9 cellular contexts compared by ENCODE assay signal in the genomic region with DNA sequence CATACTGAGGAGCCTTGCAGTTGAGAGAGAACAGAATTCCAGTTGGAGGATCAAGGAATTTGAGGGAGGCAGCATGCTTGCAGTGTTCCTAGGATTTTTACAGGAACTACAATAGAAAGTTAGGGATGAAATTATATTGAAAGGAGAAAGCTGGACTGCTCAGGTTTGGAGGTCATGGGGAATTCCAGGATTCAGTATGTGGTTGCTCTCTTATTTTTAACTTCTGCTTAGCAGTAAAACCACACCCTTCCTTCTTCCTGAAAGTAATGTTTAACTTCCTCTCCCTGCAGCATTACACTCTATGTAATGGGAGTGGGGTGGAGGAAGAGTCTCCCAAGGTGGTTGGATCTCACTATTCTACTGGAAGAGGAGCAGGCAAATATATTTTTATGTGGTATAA. TPM values are rescaled to one million over a fixed set of nuclear protein-coding genes. Genes with fewer than 3 reads are reported as not detected.
DNase-seq lines count a peak whose midpoint lies in the region; ATAC-seq and TF ChIP-seq lines count a peak whose summit lies in the region.
"Had no signal": no experiment of that assay in that cellular context is flagged by ENCODE, and none has a peak within 500 bp of the region (broad histone marks: within the 10 kb centered on the region; RNA-seq: fewer than 3 reads in every experiment).

No MANE protein-coding gene starts in this region.

- no peak overlapping the region; the same call in 1 of the 2 replicates for H3K4me3 Mint-ChIP-seq in HFFc6
- peak overlapping the region; percentile 58 for H3K4me3 Mint-ChIP-seq in T-helper 1 cell treated with Interleukin-12 subunit alpha and Interleukin-12 subunit beta and Interleukin-4 antibody, amounts not matched to agents 30 μg/mL and 1 μg/mL, for 36 hours
- H3K4me3 Mint-ChIP-seq in stimulated activated naive CD8-positive, alpha-beta T cell treated with anti-CD3 and anti-CD28 coated beads, Interleukin-15, amount 100 ng/mL, for 72 hours: peak overlapping the region; percentile 63 to 77

- peak; percentile 56 to 86 (median 79) for ATAC-seq in heart right ventricle
- no peak for ATAC-seq in stimulated activated naive CD8-positive, alpha-beta T cell treated with anti-CD3 and anti-CD28 coated beads, Interleukin-15, amount 100 ng/mL, for 72 hours
- ATAC-seq in GM21381 (IDR thresholded peaks at IDR 0.05; ENCODE audit: unreplicated experiment): no peak

- no peaks in the 10 kb centered on the region for H3K27me3 ChIP-seq in heart right ventricle

- TF ChIP-seq CTCF in HFFc6 (IDR thresholded peaks at IDR 0.05): no peak
- no peak for TF ChIP-seq CTCF in heart right ventricle (IDR thresholded peaks at IDR 0.05)

- H3K9me3 Mint-ChIP-seq in HFFc6: no peaks in the 10 kb centered on the region
- H3K9me3 Mint-ChIP-seq in T-helper 1 cell treated with Interleukin-12 subunit alpha and Interleukin-12 subunit beta and Interleukin-4 antibody, amounts not matched to agents 30 μg/mL and 1 μg/mL, for 36 hours: no peaks in the 10 kb centered on the region
- H3K9me3 Mint-ChIP-seq in stimulated activated naive CD8-positive, alpha-beta T cell treated with anti-CD3 and anti-CD28 coated beads, Interleukin-15, amount 100 ng/mL, for 72 hours: no peaks in the 10 kb centered on the region

- DNase-seq in HFFc6 (no peak), heart right ventricle (no peak), GM19238 (ENCODE audit: insufficient read length, low spot score) (no peak)
- no peak for DNase-seq in stimulated activated naive CD8-positive, alpha-beta T cell treated with anti-CD3 and anti-CD28 coated beads, Interleukin-15, amount 100 ng/mL, for 72 hours
- no peak for DNase-seq in activated effector memory CD4-positive, alpha-beta T cell treated with anti-CD3 and anti-CD28 coated beads, Interleukin-2, amount 50 U/mL, for 16 hours

- H3K4me1 Mint-ChIP-seq in HFFc6 (ENCODE audit: low read depth): peaks cover 31% of the 10 kb centered on the region
- peaks cover 45% of the 10 kb centered on the region for H3K4me1 Mint-ChIP-seq in T-helper 1 cell treated with Interleukin-12 subunit alpha and Interleukin-12 subunit beta and Interleukin-4 antibody, amounts not matched to agents 30 μg/mL and 1 μg/mL, for 36 hours (ENCODE audit: low read depth)
- peaks cover 36% of the 10 kb centered on the region for H3K4me1 Mint-ChIP-seq in stimulated activated naive CD8-positive, alpha-beta T cell treated with anti-CD3 and anti-CD28 coated beads, Interleukin-15, amount 100 ng/mL, for 72 hours

- no peaks in the 10 kb centered on the region; the same call in none of the 2 replicates for H3K27me3 Mint-ChIP-seq in HFFc6 (ENCODE audit: insufficient read depth)
- H3K27me3 Mint-ChIP-seq in T-helper 1 cell treated with Interleukin-12 subunit alpha and Interleukin-12 subunit beta and Interleukin-4 antibody, amounts not matched to agents 30 μg/mL and 1 μg/mL, for 36 hours (ENCODE audit: low read depth): no peaks in the 10 kb centered on the region
- no peaks in the 10 kb centered on the region for H3K27me3 Mint-ChIP-seq in stimulated activated naive CD8-positive, alpha-beta T cell treated with anti-CD3 and anti-CD28 coated beads, Interleukin-15, amount 100 ng/mL, for 72 hours

- H3K36me3 Mint-ChIP-seq in HFFc6 (ENCODE audit: low read depth): peaks cover 39% of the 10 kb centered on the region
- peaks cover 20% of the 10 kb centered on the region for H3K36me3 Mint-ChIP-seq in T-helper 1 cell treated with Interleukin-12 subunit alpha and Interleukin-12 subunit beta and Interleukin-4 antibody, amounts not matched to agents 30 μg/mL and 1 μg/mL, for 36 hours (ENCODE audit: low read depth)

- peaks cover 12 to 82% (median 68%) of the 10 kb centered on the region in 9 donors for H3K4me1 ChIP-seq in heart right ventricle

- intact Hi-C loops in heart right ventricle (cut with DNase I): loop anchor here in 1 of 10 donors (2.0 kb wide), 1 partner anchor 30 kb away; no protein-coding TSS in a partner anchor

- peak overlapping the region; percentile 54 for H3K27ac Mint-ChIP-seq in HFFc6
- H3K27ac Mint-ChIP-seq in T-helper 1 cell treated with Interleukin-12 subunit alpha and Interleukin-12 subunit beta and Interleukin-4 antibody, amounts not matched to agents 30 μg/mL and 1 μg/mL, for 36 hours: peak overlapping the region; percentile 78
- H3K27ac Mint-ChIP-seq in stimulated activated naive CD8-positive, alpha-beta T cell treated with anti-CD3 and anti-CD28 coated beads, Interleukin-15, amount 100 ng/mL, for 72 hours: peak overlapping the region; percentile 91 to 95

- H3K9me3 ChIP-seq in heart right ventricle: no peaks in the 10 kb centered on the region

- H3K4me3 ChIP-seq in heart right ventricle: peak overlapping the region in 6 of 10 donors; percentile 3 to 30 (median 13)

- peaks cover 0 to 82% (median 46%) of the 10 kb centered on the region in 9 donors for H3K36me3 ChIP-seq in heart right ventricle

- H3K27ac ChIP-seq in heart right ventricle: peak overlapping the region; percentile 9 to 86 (median 74)

RNA-seq across cellular contexts. Expression of a gene that starts 31.3 kb away (rescaled TPM):
- total RNA-seq in HFFc6 (2021; fragmentation: NEBNext Ultra II Directional; extraction: Animal tissue kit (Norgen Biotek cat#: 25700)): 100 to 1,000 TPM; 131 to 153 (median 147) TPM
- total RNA-seq in heart right ventricle: 10 to 100 TPM; 56.7 to 85.6 (median 65.2) TPM
- polyA plus RNA-seq in heart right ventricle: 10 to 100 TPM; 28.9 to 30.7 TPM

RNA-seq across cellular contexts. Expression of a gene that starts 41.3 kb away (rescaled TPM):
- not detected for total RNA-seq in HFFc6 (2021; fragmentation: NEBNext Ultra II Directional; extraction: Animal tissue kit (Norgen Biotek cat#: 25700))
- total RNA-seq in heart right ventricle: not detected
- not detected for polyA plus RNA-seq in heart right ventricle
- total RNA-seq: glomerular endothelial cell, M059J had no signal

RNA-seq across cellular contexts. Expression of a gene that starts 51.6 kb away (rescaled TPM):
- 100 to 1,000 TPM; 128 to 186 (median 140) TPM for total RNA-seq in HFFc6 (2021; fragmentation: NEBNext Ultra II Directional; extraction: Animal tissue kit (Norgen Biotek cat#: 25700))
- 10 to 100 TPM; 69.8 to 99.0 (median 77.5) TPM for total RNA-seq in heart right ventricle
- polyA plus RNA-seq in heart right ventricle: 10 to 100 TPM; 76.8 to 93.7 TPM

Comparison
In these comparisons a context has a peak if more than half of its experiments do, and no peak if none do; other contexts are left out.
1. ATAC-seq: peak in heart right ventricle (8 of 8); none in stimulated activated naive CD8-positive, alpha-beta T cell treated with anti-CD3 and anti-CD28 coated beads, Interleukin-15, amount 100 ng/mL, for 72 hours (single experiment) and GM21381 (single experiment).
2. Peak in every context shown above with its lines, with median percentiles within 50 percentile points of each other: H3K27ac Mint-ChIP-seq.